8 cellular contexts compared by ENCODE assay signal in genomic region chr15:61835476-61836106, GRCh38.
DNase-seq lines count a peak whose midpoint lies in the region; ATAC-seq and TF ChIP-seq lines count a peak whose summit lies in the region.

No MANE protein-coding gene starts in this region.

- no peaks in the 10 kb centered on the region for H3K9me3 ChIP-seq in CD4-positive, alpha-beta T cell (ENCODE audit: control insufficient read depth, low read length)
- H3K9me3 ChIP-seq in OCI-LY7 (ENCODE audit: low read length) (no peaks in the 10 kb centered on the region), neuron (ENCODE audit: low read length) (no peaks in the 10 kb centered on the region), testis (no peaks in the 10 kb centered on the region)

- H3K9me2 ChIP-seq in OCI-LY7 (ENCODE audit: insufficient read depth, low read length) = no peaks in the 10 kb centered on the region

- H3K36me3 Mint-ChIP-seq in CD4-positive, alpha-beta T cell (ENCODE audit: low read depth) = no peaks in the 10 kb centered on the region
- H3K36me3 Mint-ChIP-seq in activated T-cell treated with anti-CD3 and anti-CD28 coated beads, Interleukin-2, amount 50 U/mL, for 24 hours (ENCODE audit: low read depth) = no peaks in the 10 kb centered on the region

- peak; percentile 66 for ATAC-seq in CD4-positive, alpha-beta T cell (ENCODE audit: poor library complexity)
- ATAC-seq in GM18517 (IDR thresholded peaks at IDR 0.05; ENCODE audit: unreplicated experiment) = no peak

- H3K4me1 ChIP-seq in OCI-LY7 (ENCODE audit: insufficient read depth, low read length, poor library complexity, severe bottlenecking) (no peaks in the 10 kb centered on the region), neuron (ENCODE audit: insufficient read depth, low read length) (peaks cover 2% of the 10 kb centered on the region), testis (no peaks in the 10 kb centered on the region)

- peak; percentile 90 for TF ChIP-seq CTCF in CD4-positive, alpha-beta T cell (IDR thresholded peaks at IDR 0.05)
- TF ChIP-seq CTCF in OCI-LY7 (conservative IDR thresholded peaks at IDR 0.05; ENCODE audit: low read length) (peak; percentile 93), fibroblast of mammary gland (conservative IDR thresholded peaks at IDR 0.05; ENCODE audit: control insufficient read depth, insufficient read depth, low read depth, low read length) (peak; percentile 90), testis (IDR thresholded peaks at IDR 0.05) (peak; percentile 85 to 95 (median 92))

- H3K4me3 ChIP-seq in OCI-LY7 (ENCODE audit: low read depth, low read length, poor library complexity, severe bottlenecking) (no peak overlapping the region), fibroblast of mammary gland (ENCODE audit: control insufficient read depth, low read depth, low read length) (no peak overlapping the region), neuron (ENCODE audit: low read length) (no peak overlapping the region), testis (no peak overlapping the region)

- DNase-seq in CD4-positive, alpha-beta T cell = peak; percentile 23 to 61 (median 37)
- DNase-seq in HPDE6-E6E7 (ENCODE audit: extremely low spot score) (peak; percentile 29), OCI-LY7 (ENCODE audit: low spot score) (peak; percentile 43), fibroblast of mammary gland (ENCODE audit: low read depth) (peak; percentile 64), testis (peak; percentile 83)
- peak; percentile 71 for DNase-seq in activated T-cell treated with anti-CD3 and anti-CD28 coated beads, Interleukin-2, amount 50 U/mL, for 24 hours

- H3K27ac ChIP-seq in CD4-positive, alpha-beta T cell (ENCODE audit: low read depth, low read length) = no peak overlapping the region
- H3K27ac ChIP-seq in OCI-LY7 (ENCODE audit: low read depth, low read length, poor library complexity, severe bottlenecking) (no peak overlapping the region), testis (no peak overlapping the region)

- no peak for TF ChIP-seq POLR2A in testis (IDR thresholded peaks at IDR 0.05)

- WGBS in testis, 2 donors = 4% methylated on average over 9 of the region's 9 CpGs

- H2AFZ ChIP-seq in OCI-LY7 (ENCODE audit: low read length) (no peak overlapping the region), neuron (ENCODE audit: low read depth, low read length) (peak overlapping the region; percentile 11)

- BruUV-seq in OCI-LY7 (replicated peaks; lab: Mats Ljungman, UMichigan) = no TSS peak

- POLR2A ChIA-PET in CD4-positive, alpha-beta T cell (lab: Charles Lee) = no interaction called here
- POLR2A ChIA-PET in OCI-LY7 (lab: Charles Lee) = no interaction called here

- peaks cover 51% of the 10 kb centered on the region for H3K27me3 Mint-ChIP-seq in CD4-positive, alpha-beta T cell
- peaks cover 50% of the 10 kb centered on the region for H3K27me3 Mint-ChIP-seq in activated T-cell treated with anti-CD3 and anti-CD28 coated beads, Interleukin-2, amount 50 U/mL, for 24 hours

- intact Hi-C loops in CD4-positive, alpha-beta T cell (cut with DNase I, micrococcal nuclease) = loop anchor here in 1 of 2 experiments (10.0 kb wide), 1 partner anchor 1481 kb away; no protein-coding TSS in a partner anchor
- intact Hi-C loops in OCI-LY7 (cut with micrococcal nuclease; ENCODE audit: unreplicated experiment) = loop anchor here (2.0 to 10.0 kb wide), 4 partner anchors 201 to 1251 kb away; no protein-coding TSS in a partner anchor
- intact Hi-C loops in testis (cut with DNase I; ENCODE audit: low total_unique reads) = no loop called here

- H3K79me2 ChIP-seq in OCI-LY7 (ENCODE audit: insufficient read depth, low read depth, low read length) = no peaks in the 10 kb centered on the region

- CTCF ChIA-PET in CD4-positive, alpha-beta T cell (lab: Charles Lee) = interaction anchor here (0.6 to 1.7 kb wide), 4 partner anchors 8 to 27 kb away, joined by 3 to 5 read pairs (median 4); no protein-coding TSS in a partner anchor
- CTCF ChIA-PET in OCI-LY7 (lab: Charles Lee; ENCODE audit: unreplicated experiment) = no interaction called here

- no peak overlapping the region for H3K4me3 Mint-ChIP-seq in CD4-positive, alpha-beta T cell
- no peak overlapping the region for H3K4me3 Mint-ChIP-seq in activated T-cell treated with anti-CD3 and anti-CD28 coated beads, Interleukin-2, amount 50 U/mL, for 24 hours

- H3K4me1 Mint-ChIP-seq in CD4-positive, alpha-beta T cell (ENCODE audit: low read depth) = peaks cover 6% of the 10 kb centered on the region
- H3K4me1 Mint-ChIP-seq in activated T-cell treated with anti-CD3 and anti-CD28 coated beads, Interleukin-2, amount 50 U/mL, for 24 hours (ENCODE audit: low read depth) = peaks cover 4% of the 10 kb centered on the region

- no peaks in the 10 kb centered on the region for H3K9me3 Mint-ChIP-seq in CD4-positive, alpha-beta T cell
- no peaks in the 10 kb centered on the region for H3K9me3 Mint-ChIP-seq in activated T-cell treated with anti-CD3 and anti-CD28 coated beads, Interleukin-2, amount 50 U/mL, for 24 hours

- H3K36me3 ChIP-seq in OCI-LY7 (ENCODE audit: insufficient read depth, low read length) = no peaks in the 10 kb centered on the region
- H3K36me3 ChIP-seq in neuron (ENCODE audit: insufficient read depth, low read length) = no peaks in the 10 kb centered on the region
- no peaks in the 10 kb centered on the region for H3K36me3 ChIP-seq in testis (ENCODE audit: low read depth, missing control alignments)

- H3K4me2 ChIP-seq in OCI-LY7 (ENCODE audit: low read length) = no peak overlapping the region

- H3K27me3 ChIP-seq in CD4-positive, alpha-beta T cell (ENCODE audit: control insufficient read depth, insufficient read depth, low read length) = peaks cover 24% of the 10 kb centered on the region
- H3K27me3 ChIP-seq in neuron (ENCODE audit: insufficient read depth, low read length) (peaks cover 9% of the 10 kb centered on the region), testis (no peaks in the 10 kb centered on the region)

- H3K27ac Mint-ChIP-seq in CD4-positive, alpha-beta T cell = no peak overlapping the region
- H3K27ac Mint-ChIP-seq in activated T-cell treated with anti-CD3 and anti-CD28 coated beads, Interleukin-2, amount 50 U/mL, for 24 hours = no peak overlapping the region

- no peaks in the 10 kb centered on the region for H4K20me1 ChIP-seq in OCI-LY7 (ENCODE audit: insufficient read depth, low read length)

Comparison
In these comparisons a context has a peak if more than half of its experiments do, and no peak if none do; other contexts are left out.
1. DNase-seq: peak in every context shown above with its lines; median percentile 83 in testis; 71 in activated T-cell treated with anti-CD3 and anti-CD28 coated beads, Interleukin-2, amount 50 U/mL, for 24 hours; 64 in fibroblast of mammary gland; 43 in OCI-LY7; 37 in CD4-positive, alpha-beta T cell; 29 in HPDE6-E6E7.